In the genomic region with DNA sequence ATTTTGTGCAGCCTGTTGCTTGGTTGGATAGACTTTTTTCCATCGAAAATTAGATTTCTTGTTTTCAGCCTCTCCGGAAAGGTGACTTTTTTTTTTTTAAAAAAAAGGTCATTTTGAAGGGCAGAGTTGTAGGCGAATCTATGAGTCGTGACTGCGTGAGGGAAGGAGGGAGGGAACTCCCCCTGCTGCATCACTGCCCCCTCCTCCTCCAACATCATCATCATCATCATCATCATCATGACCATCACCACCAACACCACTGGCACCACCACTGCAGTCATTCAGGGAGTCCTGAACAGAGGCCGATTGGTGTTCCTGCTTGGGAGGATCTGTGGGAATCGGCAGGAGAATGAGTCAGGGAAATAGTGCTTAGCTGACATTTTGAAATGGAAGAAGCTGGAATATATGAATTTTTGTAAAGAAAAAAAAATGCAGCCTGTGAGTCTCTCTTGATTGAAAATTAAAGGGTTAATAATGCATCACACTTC, we compare ENCODE assay signal across 9 cellular contexts.
A peak's percentile ranks its signal among the peaks of the same experiment; 100 is the strongest.
DNase-seq lines count a peak whose midpoint lies in the region; ATAC-seq lines count a peak whose summit lies in the region.
"Had no signal": no experiment of that assay in that cellular context is flagged by ENCODE, and none has a peak within 500 bp of the region (broad histone marks: within the 10 kb centered on the region; RNA-seq: fewer than 3 reads in every experiment).

No MANE protein-coding gene starts in this region.

- H3K27ac ChIP-seq in ACC112 (ENCODE audit: low read depth, low read length) (no peak overlapping the region), iPS-20b (ENCODE audit: low read length) (no peak overlapping the region)

- no peaks in the 10 kb centered on the region for H3K9me3 ChIP-seq in HAP-1
- no peaks in the 10 kb centered on the region for H3K9me3 ChIP-seq in adipocyte (ENCODE audit: control insufficient read depth, low read length)
- H3K9me3 ChIP-seq in iPS-20b (ENCODE audit: insufficient read depth, low read depth, low read length): no peaks in the 10 kb centered on the region

- H3K4me1 ChIP-seq in ACC112 (ENCODE audit: control insufficient read depth, insufficient read depth, low read length, unreplicated experiment) (peaks cover 24% of the 10 kb centered on the region), HAP-1 (peaks cover 37% of the 10 kb centered on the region), adipocyte (ENCODE audit: control insufficient read depth, insufficient read depth, low read length) (peaks cover 17% of the 10 kb centered on the region), iPS-20b (ENCODE audit: insufficient read depth, low read length) (peaks cover 39% of the 10 kb centered on the region)

- H3K27me3 ChIP-seq in ACC112 (ENCODE audit: insufficient read depth, low read length) (peaks cover 22% of the 10 kb centered on the region), HAP-1 (ENCODE audit: low read depth) (no peaks in the 10 kb centered on the region), adipocyte (replicated peaks; ENCODE audit: control insufficient read depth, insufficient read depth, low read length) (no peaks in the 10 kb centered on the region), iPS-20b (ENCODE audit: insufficient read depth, low read length) (peaks cover 21% of the 10 kb centered on the region)

- no peak overlapping the region for H2AFZ ChIP-seq in ACC112 (ENCODE audit: low read length, unreplicated experiment)

- no peak for ATAC-seq in GM18511 (IDR thresholded peaks at IDR 0.05; ENCODE audit: unreplicated experiment)
- ATAC-seq: left colon had no signal

- H3K36me3 ChIP-seq in ACC112 (ENCODE audit: insufficient read depth, low read length) (0 out of 2 replicates have a peak, but pooled peaks cover 9% of the 10 kb centered on the region), HAP-1 (replicated peaks) (peaks cover 19% of the 10 kb centered on the region), adipocyte (ENCODE audit: control insufficient read depth, insufficient read depth, low read length, severe bottlenecking) (peaks cover 12% of the 10 kb centered on the region), iPS-20b (ENCODE audit: insufficient read depth, low read depth, low read length) (peaks cover 17% of the 10 kb centered on the region)

- H3K4me3 ChIP-seq in ACC112 (ENCODE audit: low read depth, low read length) (peak overlapping the region; percentile 90), HAP-1 (peak overlapping the region; percentile 91), adipocyte (ENCODE audit: low read length) (peak overlapping the region; percentile 88), iPS-20b (ENCODE audit: low read length) (peak overlapping the region; percentile 96)

- DNase-seq in HAP-1 (ENCODE audit: low spot score in 2 of 2): no peak
- DNase-seq in adipocyte (ENCODE audit: low read depth): peak; percentile 46
- DNase-seq in stimulated activated CD4-positive, alpha-beta T cell treated with anti-CD3 and anti-CD28 coated beads, Interleukin-4, amount 100 ng/mL, for 48 hours (ENCODE audit: low read depth in 2 of 2): peak; percentile 12 to 21
- no peak for DNase-seq in NCI-H2227 (lab: John Stamatoyannopoulos, UW; ENCODE audit: unreplicated experiment)
- no peak for DNase-seq in HPDE6-E6E7 (ENCODE audit: extremely low spot score)

- H3K9ac ChIP-seq in adipocyte (ENCODE audit: low read length) (peak overlapping the region; percentile 83), iPS-20b (ENCODE audit: low read depth, low read length) (peak overlapping the region; percentile 89; the same call in 1 of the 2 replicates)

- peaks cover 14% of the 10 kb centered on the region for H3K79me2 ChIP-seq in ACC112 (ENCODE audit: control insufficient read depth, insufficient read depth, low read length, unreplicated experiment)

- in situ Hi-C loops in HAP-1 (cut with MboI; ENCODE audit: low sequenced_read_pairs): loop anchor here (10.0 to 25.0 kb wide), 4 partner anchors 95 to 495 kb away; a partner anchor contains a TSS

Comparison
In these comparisons a context has a peak if more than half of its experiments do, and no peak if none do; other contexts are left out.
1. DNase-seq: peak in adipocyte (single experiment) and stimulated activated CD4-positive, alpha-beta T cell treated with anti-CD3 and anti-CD28 coated beads, Interleukin-4, amount 100 ng/mL, for 48 hours (2 of 2); none in HAP-1 (0 of 2), NCI-H2227 (single experiment) and HPDE6-E6E7 (single experiment).
2. Peak in every context shown above with its lines, with median percentiles within 50 percentile points of each other: H3K4me3 ChIP-seq.